10 cellular contexts compared by ENCODE assay signal in genomic region chr10:119653209-119653608, GRCh38. TPM values are rescaled to one million over a fixed set of nuclear protein-coding genes. Genes with fewer than 3 reads are reported as not detected.
DNase-seq lines count a peak whose midpoint lies in the region; ATAC-seq, FAIRE-seq and TF ChIP-seq lines count a peak whose summit lies in the region.
"Had no signal": no experiment of that assay in that cellular context is flagged by ENCODE, and none has a peak within 500 bp of the region (broad histone marks: within the 10 kb centered on the region; RNA-seq: fewer than 3 reads in every experiment).

No MANE protein-coding gene starts in this region.

- TF ChIP-seq CTCF in AG04449 (IDR thresholded peaks at IDR 0.05; ENCODE audit: insufficient read depth, low read length, missing control alignments) (no peak), mesothelial cell of epicardium (IDR thresholded peaks at IDR 0.05; ENCODE audit: unreplicated experiment) (no peak)

- H3K27me3 Mint-ChIP-seq in mesothelial cell of epicardium (ENCODE audit: low read depth), result no peaks in the 10 kb centered on the region

- no peak for TF ChIP-seq EP300 in Ishikawa (IDR thresholded peaks at IDR 0.05; ENCODE audit: borderline replicate concordance)

- FAIRE-seq in frontal cortex (lab: Jason Lieb, UNC), result no peak
- FAIRE-seq: islet of Langerhans had no signal

- peak overlapping the region; percentile 56 for H3K4me3 Mint-ChIP-seq in mesothelial cell of epicardium

- peak overlapping the region; percentile 74 for H3K27ac ChIP-seq in caudate nucleus (ENCODE audit: low read depth, low read length)

- peak overlapping the region; percentile 93 for H3K4me3 ChIP-seq in AG04449 (ENCODE audit: low read depth, low read length)

- peak overlapping the region; percentile 54 for H3K27ac Mint-ChIP-seq in mesothelial cell of epicardium
- H3K27ac Mint-ChIP-seq: stimulated activated naive B cell treated with anti-CD40 and anti-IgM and Interleukin-4, amounts not matched to agents 10 μg/mL and 1 μg/mL and 100 μg/mL, for 72 hours had no signal

- POLR2A ChIA-PET in AG04449 (lab: Yijun Ruan, JAX), result interaction anchor here (1.1 to 1.2 kb wide), 2 partner anchors 110 to 207 kb away, joined by 3 to 4 read pairs; partner anchors contain the start of gene RGS10

- TF ChIP-seq RAD21 in Ishikawa (IDR thresholded peaks at IDR 0.05; ENCODE audit: low read depth), result no peak

- peaks cover 47% of the 10 kb centered on the region for H3K4me1 Mint-ChIP-seq in mesothelial cell of epicardium

- CTCF ChIA-PET in AG04449 (lab: Yijun Ruan, JAX), result interaction anchor here (0.7 to 3.3 kb wide), 9 partner anchors 11 to 206 kb away, joined by 3 to 13 read pairs (median 5); no protein-coding TSS in a partner anchor

- H3K36me3 Mint-ChIP-seq in mesothelial cell of epicardium, result no peaks in the 10 kb centered on the region
- H3K36me3 Mint-ChIP-seq: stimulated activated naive B cell treated with anti-CD40 and anti-IgM and Interleukin-4, amounts not matched to agents 10 μg/mL and 1 μg/mL and 100 μg/mL, for 72 hours had no signal

- ATAC-seq in GM21576 (IDR thresholded peaks at IDR 0.05; ENCODE audit: unreplicated experiment) (no peak), HG03135 (IDR thresholded peaks at IDR 0.05; ENCODE audit: unreplicated experiment) (no peak)

- DNase-seq in AG04449 (ENCODE audit: low read depth, low spot score), result no peak
- no peak for DNase-seq in caudate nucleus (lab: John Stamatoyannopoulos, UW)
- DNase-seq in mesothelial cell of epicardium (ENCODE audit: low spot score in 2 of 2, unreplicated experiment in 2 of 2), result no peak
- no peak for DNase-seq in NCI-H524 (lab: John Stamatoyannopoulos, UW)
- no peak for DNase-seq in frontal cortex (ENCODE audit: low spot score in 2 of 2)
- DNase-seq: stimulated activated naive B cell treated with anti-CD40 and anti-IgM and Interleukin-4, amounts not matched to agents 10 μg/mL and 1 μg/mL and 100 μg/mL, for 72 hours had no signal

- H3K9me3 Mint-ChIP-seq in mesothelial cell of epicardium, result no peaks in the 10 kb centered on the region
- H3K9me3 Mint-ChIP-seq: stimulated activated naive B cell treated with anti-CD40 and anti-IgM and Interleukin-4, amounts not matched to agents 10 μg/mL and 1 μg/mL and 100 μg/mL, for 72 hours had no signal

TF ChIP-seq in Ishikawa, 13 proteins besides CTCF, POLR2A, EP300 and RAD21:
- TF ChIP-seq USF1 (IDR thresholded peaks at IDR 0.05), result no peak
- peak; percentile 61; the same call in 1 of the 2 replicates for TF ChIP-seq FOXM1 (IDR thresholded peaks at IDR 0.05; ENCODE audit: borderline replicate concordance, low read depth)

RNA-seq across cellular contexts. Expression of gene BAG3, which starts 2.0 kb away (rescaled TPM):
- total RNA-seq in mesothelial cell of epicardium, result 22.2 to 23.3 TPM (median 23.0 TPM) in 3 replicates
- total RNA-seq in frontal cortex, result 0.82 TPM

RNA-seq across cellular contexts. Expression of gene TIAL1, which starts 56.4 kb away (rescaled TPM):
- 191 to 204 TPM (median 192 TPM) in 3 replicates for total RNA-seq in mesothelial cell of epicardium
- 51.4 TPM for total RNA-seq in frontal cortex

Comparison
In these comparisons a context has a peak if more than half of its experiments do, and no peak if none do; other contexts are left out.
1. RNA of gene BAG3, which starts 2.0 kb away (total RNA-seq): 22.2 to 23.3 TPM in mesothelial cell of epicardium; 0.82 TPM in frontal cortex (single experiment); every median in the first group is over 10 times any median in the second.